ENCODE assay signal across 8 cellular contexts in the genomic region with DNA sequence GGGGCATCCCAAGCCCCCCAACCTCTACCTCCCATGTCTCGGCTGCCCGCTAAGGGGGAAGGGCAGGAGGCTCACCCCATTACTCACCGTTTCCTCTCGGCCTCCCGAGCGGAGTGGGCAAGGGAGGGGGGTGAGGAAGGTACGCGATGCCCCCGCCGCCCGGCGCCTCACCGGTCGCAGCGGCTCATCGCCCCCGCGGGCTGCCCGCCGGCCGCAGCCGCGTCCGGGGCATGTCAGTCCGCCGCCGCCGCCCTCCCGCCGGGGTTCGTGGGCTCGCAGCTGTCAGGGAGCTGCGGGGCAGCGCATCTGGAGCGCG. TPM values are rescaled to one million over a fixed set of nuclear protein-coding genes. Genes with fewer than 3 reads are reported as not detected.
DNase-seq lines count a peak whose midpoint lies in the region; ATAC-seq and TF ChIP-seq lines count a peak whose summit lies in the region.

No MANE protein-coding gene starts in this region.

- TF ChIP-seq CTCF in Calu3 (IDR thresholded peaks at IDR 0.05; ENCODE audit: unreplicated experiment) (no peak), HFFc6 (IDR thresholded peaks at IDR 0.05) (no peak), thoracic aorta (IDR thresholded peaks at IDR 0.05) (no peak)

- no peaks in the 10 kb centered on the region for H3K27me3 ChIP-seq in thoracic aorta (replicated peaks; ENCODE audit: insufficient read depth)

- no peaks in the 10 kb centered on the region for H3K36me3 ChIP-seq in thoracic aorta

- H3K27ac ChIP-seq in thoracic aorta = no peak overlapping the region

- POLR2A ChIA-PET in HEK293T (lab: Yijun Ruan, JAX) = no interaction called here

- H3K9me3 Mint-ChIP-seq in Calu3 (ENCODE audit: low read depth, unreplicated experiment) (no peaks in the 10 kb centered on the region), HFFc6 (no peaks in the 10 kb centered on the region)
- no peaks in the 10 kb centered on the region for H3K9me3 Mint-ChIP-seq in activated T-helper 2 cell treated with anti-CD3 and anti-CD28 coated beads, Interferon-gamma antibody, Interleukin-2, Interleukin-4, amounts not matched to agents 10 μg/mL and 5 μg/mL and 100 μg/mL, durations not matched to agents 14 hours and 24 hours and 36 hours

- no peaks in the 10 kb centered on the region for H3K9me3 ChIP-seq in thoracic aorta

- CTCF ChIA-PET in Calu3 (lab: Charles Lee) = no interaction called here
- CTCF ChIA-PET in HEK293T (lab: Yijun Ruan, JAX) = interaction anchor here (1.0 kb wide), 1 partner anchor 37 kb away, joined by 3 read pairs; no protein-coding TSS in a partner anchor

- peaks cover 14% of the 10 kb centered on the region in 2 donors for H3K4me1 ChIP-seq in thoracic aorta (ENCODE audit: control insufficient read depth in 1 of 2, low read depth in 2 of 2)

- H3K4me3 Mint-ChIP-seq in Calu3 (ENCODE audit: low read depth, unreplicated experiment) (peak overlapping the region; percentile 55), HFFc6 (peak overlapping the region; percentile 80)
- H3K4me3 Mint-ChIP-seq in activated T-helper 2 cell treated with anti-CD3 and anti-CD28 coated beads, Interferon-gamma antibody, Interleukin-2, Interleukin-4, amounts not matched to agents 10 μg/mL and 5 μg/mL and 100 μg/mL, durations not matched to agents 14 hours and 24 hours and 36 hours (ENCODE audit: low read depth) = peak overlapping the region; percentile 82

- DNase-seq in Calu3 (no peak), HFFc6 (no peak), iPS-NIHi11 (ENCODE audit: low spot score) (peak; percentile 63), thoracic aorta (ENCODE audit: low spot score) (no peak), HuH-7 (ENCODE audit: low spot score) (no peak), HEK293T (ENCODE audit: extremely low spot score) (no peak), pons (ENCODE audit: low spot score) (no peak)
- no peak for DNase-seq in activated T-helper 2 cell treated with anti-CD3 and anti-CD28 coated beads, Interferon-gamma antibody, Interleukin-2, Interleukin-4, amounts not matched to agents 10 μg/mL and 5 μg/mL and 100 μg/mL, durations not matched to agents 14 hours and 24 hours and 36 hours (ENCODE audit: low spot score)

- H3K27ac Mint-ChIP-seq in Calu3 (ENCODE audit: unreplicated experiment) (no peak overlapping the region), HFFc6 (no peak overlapping the region)
- H3K27ac Mint-ChIP-seq in activated T-helper 2 cell treated with anti-CD3 and anti-CD28 coated beads, Interferon-gamma antibody, Interleukin-2, Interleukin-4, amounts not matched to agents 10 μg/mL and 5 μg/mL and 100 μg/mL, durations not matched to agents 14 hours and 24 hours and 36 hours = peak overlapping the region; percentile 39

- BruUV-seq in Calu3 (replicated peaks; lab: Mats Ljungman, UMichigan) = no TSS peak

- intact Hi-C loops in Calu3 (cut with micrococcal nuclease; ENCODE audit: unreplicated experiment) = no loop called here
- intact Hi-C loops in activated T-helper 2 cell treated with anti-CD3 and anti-CD28 coated beads, Interferon-gamma antibody, Interleukin-2, Interleukin-4, amounts not matched to agents 10 μg/mL and 5 μg/mL and 100 μg/mL, durations not matched to agents 14 hours and 24 hours and 36 hours (cut with micrococcal nuclease) = no loop called here

- H3K27me3 Mint-ChIP-seq in Calu3 (ENCODE audit: unreplicated experiment) (peaks cover 78% of the 10 kb centered on the region), HFFc6 (ENCODE audit: insufficient read depth) (peaks cover 24% of the 10 kb centered on the region)
- peaks cover 65% of the 10 kb centered on the region for H3K27me3 Mint-ChIP-seq in activated T-helper 2 cell treated with anti-CD3 and anti-CD28 coated beads, Interferon-gamma antibody, Interleukin-2, Interleukin-4, amounts not matched to agents 10 μg/mL and 5 μg/mL and 100 μg/mL, durations not matched to agents 14 hours and 24 hours and 36 hours (ENCODE audit: low read depth)

- H3K36me3 Mint-ChIP-seq in Calu3 (ENCODE audit: insufficient read depth, unreplicated experiment) (no peaks in the 10 kb centered on the region), HFFc6 (ENCODE audit: low read depth) (no peaks in the 10 kb centered on the region)
- H3K36me3 Mint-ChIP-seq in activated T-helper 2 cell treated with anti-CD3 and anti-CD28 coated beads, Interferon-gamma antibody, Interleukin-2, Interleukin-4, amounts not matched to agents 10 μg/mL and 5 μg/mL and 100 μg/mL, durations not matched to agents 14 hours and 24 hours and 36 hours (ENCODE audit: low read depth) = no peaks in the 10 kb centered on the region

- no peak for ATAC-seq in thoracic aorta (ENCODE audit: insufficient number of reproducible peaks, low FRiP score, low read depth)

- peak overlapping the region; percentile 63 for H3K4me3 ChIP-seq in thoracic aorta

- no peaks in the 10 kb centered on the region for H3K4me1 Mint-ChIP-seq in Calu3 (ENCODE audit: low read depth, unreplicated experiment)
- H3K4me1 Mint-ChIP-seq in HFFc6 (ENCODE audit: low read depth) = peaks cover 24% of the 10 kb centered on the region
- peaks cover 13% of the 10 kb centered on the region for H3K4me1 Mint-ChIP-seq in activated T-helper 2 cell treated with anti-CD3 and anti-CD28 coated beads, Interferon-gamma antibody, Interleukin-2, Interleukin-4, amounts not matched to agents 10 μg/mL and 5 μg/mL and 100 μg/mL, durations not matched to agents 14 hours and 24 hours and 36 hours (ENCODE audit: low read depth)

TF ChIP-seq in HEK293T, 16 proteins besides CTCF, POLR2A, EP300 and RAD21:
- TF ChIP-seq ARNT (IDR thresholded peaks at IDR 0.05) (no peak), ZNF384 (IDR thresholded peaks at IDR 0.05) (no peak), BHLHE40 (IDR thresholded peaks at IDR 0.05; ENCODE audit: borderline replicate concordance) (no peak), ELF4 (IDR thresholded peaks at IDR 0.05) (no peak), TARDBP (IDR thresholded peaks at IDR 0.05) (no peak), FOXA1 (IDR thresholded peaks at IDR 0.05) (no peak), FOXK2 (IDR thresholded peaks at IDR 0.05) (no peak), CTBP1 (IDR thresholded peaks at IDR 0.05; ENCODE audit: borderline replicate concordance) (no peak), SP1 (IDR thresholded peaks at IDR 0.05) (no peak), L3MBTL2 (conservative IDR thresholded peaks at IDR 0.05) (no peak), SUZ12 (IDR thresholded peaks at IDR 0.05) (no peak), FOXM1 (IDR thresholded peaks at IDR 0.05; ENCODE audit: borderline replicate concordance) (no peak), LEF1 (IDR thresholded peaks at IDR 0.05; ENCODE audit: borderline replicate concordance) (no peak), NFRKB (IDR thresholded peaks at IDR 0.05) (no peak), HDGF (IDR thresholded peaks at IDR 0.05; ENCODE audit: borderline replicate concordance) (no peak)
- TF ChIP-seq, protein P1, sequence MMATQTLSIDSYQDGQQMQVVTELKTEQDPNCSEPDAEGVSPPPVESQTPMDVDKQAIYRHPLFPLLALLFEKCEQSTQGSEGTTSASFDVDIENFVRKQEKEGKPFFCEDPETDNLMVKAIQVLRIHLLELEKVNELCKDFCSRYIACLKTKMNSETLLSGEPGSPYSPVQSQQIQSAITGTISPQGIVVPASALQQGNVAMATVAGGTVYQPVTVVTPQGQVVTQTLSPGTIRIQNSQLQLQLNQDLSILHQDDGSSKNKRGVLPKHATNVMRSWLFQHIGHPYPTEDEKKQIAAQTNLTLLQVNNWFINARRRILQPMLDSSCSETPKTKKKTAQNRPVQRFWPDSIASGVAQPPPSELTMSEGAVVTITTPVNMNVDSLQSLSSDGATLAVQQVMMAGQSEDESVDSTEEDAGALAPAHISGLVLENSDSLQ (IDR thresholded peaks at IDR 0.05) = no peak

RNA-seq across cellular contexts. Expression of gene SLC8A3, which starts 0.5 kb away (rescaled TPM):
- total RNA-seq in Calu3 (2022) (not detected in 2 replicates), thoracic aorta (under 1 TPM; 0.49 to 0.95 TPM)
- total RNA-seq in HFFc6 (2021; fragmentation: NEBNext Ultra II Directional; extraction: Animal tissue kit (Norgen Biotek cat#: 25700)) = not detected
- 0.32 and 0.37 TPM in 2 replicates for total RNA-seq in activated T-helper 2 cell treated with anti-CD3 and anti-CD28 coated beads, Interferon-gamma antibody, Interleukin-2, Interleukin-4, amounts not matched to agents 10 μg/mL and 5 μg/mL and 100 μg/mL, durations not matched to agents 14 hours and 24 hours and 36 hours
